ENCODE assay signal across 7 cellular contexts in the genomic region with DNA sequence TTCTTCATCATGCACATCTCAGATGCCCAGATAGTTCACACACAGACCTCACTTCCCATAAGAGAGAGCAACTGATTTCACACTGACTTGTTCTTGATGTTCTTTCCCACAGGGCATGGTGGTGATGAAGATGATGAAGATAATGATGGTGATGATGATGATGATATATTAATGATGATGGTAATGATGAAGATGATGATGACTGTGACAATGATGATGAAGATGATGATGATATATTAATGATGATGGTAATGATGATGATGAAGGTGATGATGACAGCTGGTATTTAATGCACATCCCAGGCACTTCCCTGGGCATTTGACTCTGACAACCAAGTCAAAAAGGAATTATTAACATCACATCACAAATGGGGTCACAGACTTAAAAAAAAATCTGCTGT.
"Had no signal": no experiment of that assay in that cellular context is flagged by ENCODE, and none has a peak within 500 bp of the region (broad histone marks: within the 10 kb centered on the region; RNA-seq: fewer than 3 reads in every experiment).

No MANE protein-coding gene starts in this region.

- H3K4me3 Mint-ChIP-seq: H9, HFFc6 had no signal

- DNase-seq: GM23248, H9, HCEC 1CT, HFFc6, IMR-90, KG1 had no signal

- ATAC-seq: K562 had no signal

- H3K27ac Mint-ChIP-seq: H9, HFFc6 had no signal
